11 cellular contexts compared by ENCODE assay signal in the genomic region with DNA sequence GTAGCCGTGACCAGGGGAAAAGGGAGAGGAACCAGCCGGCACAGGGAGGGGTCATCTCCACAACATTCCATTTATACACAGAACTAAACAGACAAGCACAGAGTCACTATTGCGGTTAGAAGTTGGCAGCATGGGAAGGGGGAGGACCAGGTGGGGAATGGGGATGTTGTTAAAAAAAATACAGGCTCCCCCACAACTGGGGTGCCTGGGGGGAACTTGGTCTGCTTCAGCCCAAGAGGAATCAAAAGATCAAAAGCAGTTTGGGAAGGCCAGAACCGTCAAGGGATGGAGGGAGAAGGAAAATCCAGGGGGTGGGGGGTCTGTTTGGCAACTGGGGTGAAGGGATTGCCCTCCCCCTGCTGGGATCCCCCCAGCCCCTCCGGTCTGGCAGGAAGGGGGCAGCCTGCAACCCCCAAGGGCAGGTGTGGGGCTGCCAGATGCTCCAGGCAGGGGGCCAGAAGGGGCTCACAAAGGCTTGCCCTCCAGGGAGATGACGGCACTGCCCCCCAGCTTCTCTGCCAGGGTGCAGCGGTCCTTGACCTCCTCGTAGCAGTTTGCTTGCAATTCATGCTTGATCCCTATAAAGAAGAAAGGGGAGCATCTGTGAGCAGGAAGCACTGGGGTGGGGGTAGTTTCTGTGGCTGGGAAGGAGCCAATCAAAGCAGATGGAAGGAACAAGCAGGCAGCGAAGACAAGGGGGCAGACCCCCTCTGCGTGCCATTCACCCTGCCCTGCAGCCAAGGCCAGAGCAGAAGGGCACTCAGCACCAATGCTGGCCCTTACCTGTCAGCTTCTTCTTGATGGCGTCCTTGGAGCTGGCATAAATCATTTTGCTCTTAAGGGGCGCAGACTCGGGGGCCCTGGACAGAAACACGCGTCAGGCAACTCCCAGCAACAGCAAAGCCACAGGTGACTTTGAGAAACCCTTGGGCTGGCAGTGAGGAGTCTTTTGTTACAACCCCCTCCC. TPM values are rescaled to one million over a fixed set of nuclear protein-coding genes. Genes with fewer than 3 reads are reported as not detected.
A peak's percentile ranks its signal among the peaks of the same experiment; 100 is the strongest.
DNase-seq lines count a peak whose midpoint lies in the region; ATAC-seq and TF ChIP-seq lines count a peak whose summit lies in the region.
"Had no signal": no experiment of that assay in that cellular context is flagged by ENCODE, and none has a peak within 500 bp of the region (broad histone marks: within the 10 kb centered on the region; RNA-seq: fewer than 3 reads in every experiment).

No MANE protein-coding gene starts in this region.

- H3K27ac ChIP-seq in left ventricle myocardium inferior (replicated peaks), result no peak overlapping the region
- no peak overlapping the region for H3K27ac ChIP-seq in upper lobe of right lung

- peaks cover 9% of the 10 kb centered on the region for H3K9me3 ChIP-seq in left ventricle myocardium inferior (replicated peaks)
- no peaks in the 10 kb centered on the region for H3K9me3 ChIP-seq in upper lobe of right lung

- no peak for ATAC-seq in left ventricle myocardium superior
- ATAC-seq in activated naive CD4-positive, alpha-beta T cell treated with anti-CD3 and anti-CD28 coated beads, Interleukin-2, amount 50 U/mL, for 72 hours, result no peak
- no peak for ATAC-seq in upper lobe of right lung
- no peak for ATAC-seq in HG03521 (IDR thresholded peaks at IDR 0.05; ENCODE audit: unreplicated experiment)
- ATAC-seq: heart left ventricle had no signal

- TF ChIP-seq CTCF in left ventricle myocardium inferior (IDR thresholded peaks at IDR 0.05; ENCODE audit: borderline replicate concordance), result no peak
- TF ChIP-seq CTCF in upper lobe of right lung (IDR thresholded peaks at IDR 0.05), result no peak

- DNase-seq in left ventricle myocardium superior, result peak; percentile 25
- DNase-seq in left ventricle myocardium inferior, result no peak
- peak in 1 of 2 donors; percentile 53 for DNase-seq in activated naive CD4-positive, alpha-beta T cell treated with anti-CD3 and anti-CD28 coated beads, Interleukin-2, amount 50 U/mL, for 72 hours (ENCODE audit: low spot score in 2 of 2)
- DNase-seq in mesenteric fat pad (ENCODE audit: low spot score), result peak; percentile 84
- peak; percentile 62 for DNase-seq in upper lobe of right lung
- DNase-seq in midbrain (lab: John Stamatoyannopoulos, UW), result no peak
- DNase-seq in NCI-H1092 treated with DMSO at 0.1 percent for 48 hours (lab: John Stamatoyannopoulos, UW), result no peak
- DNase-seq: NCI-H510A treated with DMSO at 0.1 percent for 48 hours had no signal

- peak overlapping the region; percentile 53 to 97 for H3K27ac Mint-ChIP-seq in activated naive CD4-positive, alpha-beta T cell treated with anti-CD3 and anti-CD28 coated beads, Interleukin-2, amount 50 U/mL, for 72 hours

- H3K36me3 ChIP-seq in left ventricle myocardium inferior (peaks cover 60% of the 10 kb centered on the region), upper lobe of right lung (peaks cover 48% of the 10 kb centered on the region)

- H3K4me1 ChIP-seq in left ventricle myocardium inferior, result peaks cover 58% of the 10 kb centered on the region
- H3K4me1 ChIP-seq in upper lobe of right lung, result peaks cover 20% of the 10 kb centered on the region

- intact Hi-C loops in left ventricle myocardium superior (cut with micrococcal nuclease) (no loop called here), left ventricle myocardium inferior (cut with micrococcal nuclease) (no loop called here), upper lobe of right lung (cut with DNase I) (no loop called here)

- no peaks in the 10 kb centered on the region for H3K9me3 Mint-ChIP-seq in activated naive CD4-positive, alpha-beta T cell treated with anti-CD3 and anti-CD28 coated beads, Interleukin-2, amount 50 U/mL, for 72 hours

- H3K4me3 ChIP-seq in left ventricle myocardium inferior (no peak overlapping the region), upper lobe of right lung (no peak overlapping the region)

- H3K27me3 ChIP-seq in left ventricle myocardium inferior (ENCODE audit: low read depth) (no peaks in the 10 kb centered on the region), upper lobe of right lung (no peaks in the 10 kb centered on the region)
- H3K27me3 ChIP-seq: heart left ventricle had no signal

- H3K36me3 Mint-ChIP-seq in activated naive CD4-positive, alpha-beta T cell treated with anti-CD3 and anti-CD28 coated beads, Interleukin-2, amount 50 U/mL, for 72 hours, result peaks cover 44 to 61% of the 10 kb centered on the region in 2 donors

RNA-seq across cellular contexts. Expression of a gene that starts 2.8 kb away (rescaled TPM):
- total RNA-seq in left ventricle myocardium superior (334 TPM), left ventricle myocardium inferior (299 TPM), mesenteric fat pad (818 TPM), upper lobe of right lung (608 TPM)
- 1,000 to 10,000 TPM in 1 of 2 donors, 100 to 1,000 TPM in 1; 855 to 1,265 TPM for total RNA-seq in activated naive CD4-positive, alpha-beta T cell treated with anti-CD3 and anti-CD28 coated beads, Interleukin-2, amount 50 U/mL, for 72 hours

RNA-seq across cellular contexts. Expression of a gene that starts 5.1 kb away (rescaled TPM):
- total RNA-seq in left ventricle myocardium superior (37.8 TPM), left ventricle myocardium inferior (31.5 TPM), mesenteric fat pad (38.0 TPM), upper lobe of right lung (49.4 TPM)
- total RNA-seq in activated naive CD4-positive, alpha-beta T cell treated with anti-CD3 and anti-CD28 coated beads, Interleukin-2, amount 50 U/mL, for 72 hours, result 10 to 100 TPM; 63.9 to 64.0 TPM

RNA-seq across cellular contexts. Expression of a gene that starts 17.4 kb away (rescaled TPM):
- total RNA-seq in left ventricle myocardium superior (95.2 TPM), left ventricle myocardium inferior (85.1 TPM), mesenteric fat pad (87.7 TPM), upper lobe of right lung (62.0 TPM)
- total RNA-seq in activated naive CD4-positive, alpha-beta T cell treated with anti-CD3 and anti-CD28 coated beads, Interleukin-2, amount 50 U/mL, for 72 hours, result 10 to 100 TPM; 15.2 to 41.8 TPM

RNA-seq across cellular contexts. Expression of a gene that starts 21.4 kb away (rescaled TPM):
- total RNA-seq in left ventricle myocardium superior, result not detected
- not detected for total RNA-seq in left ventricle myocardium inferior
- total RNA-seq in activated naive CD4-positive, alpha-beta T cell treated with anti-CD3 and anti-CD28 coated beads, Interleukin-2, amount 50 U/mL, for 72 hours, result 1 to 10 TPM; 3.8 to 5.0 TPM
- not detected for total RNA-seq in mesenteric fat pad
- not detected for total RNA-seq in upper lobe of right lung
- total RNA-seq: bronchial epithelial cell had no signal

RNA-seq across cellular contexts. Expression of a gene that starts 24.5 kb away (rescaled TPM):
- 1.1 TPM for total RNA-seq in left ventricle myocardium superior
- total RNA-seq in left ventricle myocardium inferior, result 0.49 TPM
- 10 to 100 TPM in 1 of 2 donors, 1 to 10 TPM in 1; 2.2 to 16.8 TPM for total RNA-seq in activated naive CD4-positive, alpha-beta T cell treated with anti-CD3 and anti-CD28 coated beads, Interleukin-2, amount 50 U/mL, for 72 hours
- 1.3 TPM for total RNA-seq in mesenteric fat pad
- total RNA-seq in upper lobe of right lung, result 17.2 TPM
- total RNA-seq: bronchial epithelial cell had no signal

Comparison
In these comparisons a context has a peak if more than half of its experiments do, and no peak if none do; other contexts are left out.
1. DNase-seq: peak in left ventricle myocardium superior (single experiment), mesenteric fat pad (single experiment) and upper lobe of right lung (single experiment); none in left ventricle myocardium inferior (single experiment), midbrain (single experiment) and NCI-H1092 treated with DMSO at 0.1 percent for 48 hours (single experiment).